Comparison of ENCODE assay signal across 21 cellular contexts in genomic region chr10:20737107-20737506, GRCh38.
"Had no signal": no experiment of that assay in that cellular context is flagged by ENCODE, and none has a peak within 500 bp of the region (broad histone marks: within the 10 kb centered on the region; RNA-seq: fewer than 3 reads in every experiment).

No MANE protein-coding gene starts in this region.

- H3K27me3 ChIP-seq: ascending aorta, body of pancreas, SJCRH30 had no signal

- DNase-seq: activated CD4-positive, alpha-beta memory T cell treated with anti-CD3 and anti-CD28 coated beads for 36 hours; activated CD4-positive, alpha-beta T cell treated with anti-CD3 and anti-CD28 coated beads, Interleukin-2, amount 10 ng/mL, durations not matched to agents 7 days and 5 days; activated CD4-positive, CD25-positive, alpha-beta regulatory T cell; activated CD8-positive, alpha-beta memory T cell treated with anti-CD3 and anti-CD28 coated beads for 24 hours; activated effector memory CD4-positive, alpha-beta T cell treated with anti-CD3 and anti-CD28 coated beads, Interleukin-2, amount 50 U/mL, for 16 hours; activated naive CD4-positive, alpha-beta T cell treated with Interleukin-2 at 50 U/mL for 16 hours; activated naive CD8-positive, alpha-beta T cell treated with anti-CD3 and anti-CD28 coated beads, Interleukin-2, amount 50 U/mL, for 24 hours; activated T-cell treated with anti-CD3 and anti-CD28 coated beads, Interleukin-2, amount 50 U/mL, for 4 hours; amniotic stem cell; body of pancreas; MM.1S; NCI-H1048; NCI-H1694; NCI-H2029; NCI-H345; NCI-H524; SJCRH30; SK-N-SH; T-helper 1 cell had no signal

- H3K36me3 ChIP-seq: ascending aorta, SJCRH30 had no signal

- H3K4me3 ChIP-seq: ascending aorta, body of pancreas, SJCRH30 had no signal

- ATAC-seq: activated naive CD4-positive, alpha-beta T cell treated with anti-CD3 and anti-CD28 coated beads, Interleukin-2, amount 50 U/mL, for 72 hours; activated naive CD8-positive, alpha-beta T cell treated with anti-CD3 and anti-CD28 coated beads, Interleukin-2, amount 50 U/mL, for 24 hours; activated T-cell treated with anti-CD3 and anti-CD28 coated beads, Interleukin-2, amount 50 U/mL, for 4 hours; body of pancreas had no signal
